29 cellular contexts compared by ENCODE assay signal in genomic region chr3:173630849-173631248, GRCh38.
"Had no signal": no experiment of that assay in that cellular context is flagged by ENCODE, and none has a peak within 500 bp of the region (broad histone marks: within the 10 kb centered on the region; RNA-seq: fewer than 3 reads in every experiment).

No MANE protein-coding gene starts in this region.

- H3K4me1 ChIP-seq: esophagus squamous epithelium, gastrocnemius medialis, lower lobe of right lung had no signal

- ATAC-seq: esophagus mucosa; gastrocnemius medialis; heart left ventricle; left colon; left lobe of liver; lower lobe of right lung; mucosa of descending colon; naive thymus-derived CD8-positive, alpha-beta T cell had no signal

- H3K9me3 ChIP-seq: esophagus squamous epithelium, gastrocnemius medialis, heart left ventricle, left ventricle myocardium inferior, lower lobe of right lung, mucosa of descending colon had no signal

- H3K36me3 Mint-ChIP-seq: mesothelial cell of epicardium; naive B cell; naive thymus-derived CD8-positive, alpha-beta T cell had no signal

- H3K4me3 ChIP-seq: coronary artery, dorsolateral prefrontal cortex, esophagus squamous epithelium, gastrocnemius medialis, heart left ventricle, hepatocyte, left ventricle myocardium inferior, lower lobe of right lung, mucosa of descending colon had no signal

- H3K27ac Mint-ChIP-seq: endodermal cell; immature natural killer cell; mesothelial cell of epicardium; naive B cell; naive thymus-derived CD8-positive, alpha-beta T cell had no signal

- H3K4me3 Mint-ChIP-seq: endodermal cell; immature natural killer cell; mesothelial cell of epicardium; naive B cell; naive thymus-derived CD8-positive, alpha-beta T cell had no signal

- H3K27me3 Mint-ChIP-seq: naive B cell; naive thymus-derived CD8-positive, alpha-beta T cell had no signal

- H3K4me1 Mint-ChIP-seq: immature natural killer cell; mesothelial cell of epicardium; naive B cell; naive thymus-derived CD8-positive, alpha-beta T cell had no signal

- H3K27me3 ChIP-seq: dorsolateral prefrontal cortex, esophagus squamous epithelium, gastrocnemius medialis, heart left ventricle, hepatocyte had no signal

- H3K36me3 ChIP-seq: esophagus squamous epithelium, gastrocnemius medialis, heart left ventricle, left ventricle myocardium inferior, lower lobe of right lung had no signal

- DNase-seq: dermis blood vessel endothelial cell; dorsolateral prefrontal cortex; effector CD4-positive, alpha-beta T cell; effector memory CD4-positive, alpha-beta T cell; endodermal cell; erythroblast; esophagus squamous epithelium; foreskin fibroblast; foreskin melanocyte; gastrocnemius medialis; heart left ventricle; hypothalamus; immature natural killer cell; islet precursor cell; kidney; kidney glomerular epithelial cell; left colon; left ventricle myocardium inferior; lower lobe of right lung; mesenchymal stem cell; mucosa of descending colon; naive B cell; naive thymus-derived CD8-positive, alpha-beta T cell had no signal

- H3K9me3 Mint-ChIP-seq: endodermal cell had no signal

- H3K27ac ChIP-seq: coronary artery, dorsolateral prefrontal cortex, epithelial cell of prostate, esophagus squamous epithelium, gastrocnemius medialis, heart left ventricle, hepatocyte, left ventricle myocardium inferior, lower lobe of right lung had no signal
